ENCODE assay signal across 11 cellular contexts in genomic region chr6:53070808-53071207, GRCh38. TPM values are rescaled to one million over a fixed set of nuclear protein-coding genes. Genes with fewer than 3 reads are reported as not detected.
A peak's percentile ranks its signal among the peaks of the same experiment; 100 is the strongest.
DNase-seq lines count a peak whose midpoint lies in the region; ATAC-seq and TF ChIP-seq lines count a peak whose summit lies in the region.
"Had no signal": no experiment of that assay in that cellular context is flagged by ENCODE, and none has a peak within 500 bp of the region (broad histone marks: within the 10 kb centered on the region; RNA-seq: fewer than 3 reads in every experiment).

No MANE protein-coding gene starts in this region.

- 0 out of 2 replicates have a peak, but pooled peaks cover 5% of the 10 kb centered on the region for H3K4me1 ChIP-seq in Caco-2

- peaks cover 31% of the 10 kb centered on the region for H3K36me3 Mint-ChIP-seq in central memory CD8-positive, alpha-beta T cell (ENCODE audit: insufficient read depth)
- peaks cover 32% of the 10 kb centered on the region for H3K36me3 Mint-ChIP-seq in Caco-2 (ENCODE audit: insufficient read depth, unreplicated experiment)

- no peaks in the 10 kb centered on the region for H3K9me3 Mint-ChIP-seq in central memory CD8-positive, alpha-beta T cell
- no peaks in the 10 kb centered on the region for H3K9me3 Mint-ChIP-seq in Caco-2 (ENCODE audit: unreplicated experiment)

- H3K27me3 Mint-ChIP-seq in central memory CD8-positive, alpha-beta T cell: no peaks in the 10 kb centered on the region
- no peaks in the 10 kb centered on the region for H3K27me3 Mint-ChIP-seq in Caco-2 (ENCODE audit: insufficient read depth, unreplicated experiment)

- TF ChIP-seq CTCF in GM10266 (IDR thresholded peaks at IDR 0.05; ENCODE audit: control insufficient read depth, insufficient read depth, low read depth, missing control alignments) (peak; percentile 14), Caco-2 (IDR thresholded peaks at IDR 0.05; ENCODE audit: insufficient read depth in 1 of 2, low read depth in 1 of 2, low read length in 1 of 2, severe bottlenecking in 1 of 2, unreplicated experiment in 1 of 2) (no peak)

- ATAC-seq in GM18909 (IDR thresholded peaks at IDR 0.05; ENCODE audit: poor library complexity, unreplicated experiment): peak; percentile 64
- ATAC-seq in HG03039 (IDR thresholded peaks at IDR 0.05; ENCODE audit: unreplicated experiment): peak; percentile 77
- ATAC-seq in central memory CD8-positive, alpha-beta T cell (replicated peaks; ENCODE audit: extremely low read depth, poor library complexity, severe bottlenecking): no peak
- ATAC-seq: body of pancreas had no signal

- no TSS peak for BruUV-seq in Caco-2 (replicated peaks; lab: Mats Ljungman, UMichigan)

- H3K36me3 ChIP-seq in Caco-2 (ENCODE audit: control insufficient read depth, insufficient read depth, low read length): no peaks in the 10 kb centered on the region; the same call in 1 of the 2 replicates

- peaks cover 36% of the 10 kb centered on the region for H3K4me1 Mint-ChIP-seq in central memory CD8-positive, alpha-beta T cell
- peaks cover 13% of the 10 kb centered on the region for H3K4me1 Mint-ChIP-seq in Caco-2 (ENCODE audit: low read depth, unreplicated experiment)

- peak; percentile 68 for DNase-seq in GM10266 (ENCODE audit: extremely low spot score)
- no peak for DNase-seq in central memory CD8-positive, alpha-beta T cell (ENCODE audit: low spot score in 2 of 2)
- DNase-seq in dedifferentiated amniotic fluid mesenchymal stem cell (ENCODE audit: extremely low spot score): no peak
- no peak for DNase-seq in NCI-H345 treated with DMSO at 0.1 percent for 48 hours (lab: John Stamatoyannopoulos, UW; ENCODE audit: unreplicated experiment)
- no peak for DNase-seq in NCI-H1105 treated with DMSO at 0.1 percent for 48 hours (lab: John Stamatoyannopoulos, UW)
- no peak for DNase-seq in Caco-2
- DNase-seq: body of pancreas, NCI-H2081 treated with DMSO at 0.1 percent for 48 hours, T1000 had no signal

- intact Hi-C loops in Caco-2 (cut with micrococcal nuclease; ENCODE audit: unreplicated experiment): no loop called here

- POLR2A ChIA-PET in Caco-2 (lab: Charles Lee): no interaction called here

- H3K9me3 ChIP-seq in Caco-2: no peaks in the 10 kb centered on the region
- H3K9me3 ChIP-seq: body of pancreas had no signal

- no peak overlapping the region for H3K4me3 ChIP-seq in Caco-2 (ENCODE audit: low read depth, low read length)
- H3K4me3 ChIP-seq: body of pancreas had no signal

- peak overlapping the region; percentile 29 for H3K27ac Mint-ChIP-seq in central memory CD8-positive, alpha-beta T cell (ENCODE audit: low read depth)
- H3K27ac Mint-ChIP-seq in Caco-2 (ENCODE audit: unreplicated experiment): no peak overlapping the region

- H3K27me3 ChIP-seq in Caco-2 (replicated peaks; ENCODE audit: control insufficient read depth, insufficient read depth, low read length): no peaks in the 10 kb centered on the region
- H3K27me3 ChIP-seq: body of pancreas had no signal

- H3K4me3 Mint-ChIP-seq in central memory CD8-positive, alpha-beta T cell: no peak overlapping the region
- H3K4me3 Mint-ChIP-seq in Caco-2 (ENCODE audit: unreplicated experiment): no peak overlapping the region

- CTCF ChIA-PET in Caco-2 (lab: Charles Lee): no interaction called here

RNA-seq across cellular contexts. Expression of gene FBXO9, which starts 5.6 kb away (rescaled TPM):
- 104 and 111 TPM in 2 replicates for total RNA-seq in Caco-2 (2022)

RNA-seq across cellular contexts. Expression of gene CILK1, which starts 9.2 kb away (rescaled TPM):
- total RNA-seq in Caco-2 (2022): 14.5 and 15.5 TPM in 2 replicates
